In the genomic region with DNA sequence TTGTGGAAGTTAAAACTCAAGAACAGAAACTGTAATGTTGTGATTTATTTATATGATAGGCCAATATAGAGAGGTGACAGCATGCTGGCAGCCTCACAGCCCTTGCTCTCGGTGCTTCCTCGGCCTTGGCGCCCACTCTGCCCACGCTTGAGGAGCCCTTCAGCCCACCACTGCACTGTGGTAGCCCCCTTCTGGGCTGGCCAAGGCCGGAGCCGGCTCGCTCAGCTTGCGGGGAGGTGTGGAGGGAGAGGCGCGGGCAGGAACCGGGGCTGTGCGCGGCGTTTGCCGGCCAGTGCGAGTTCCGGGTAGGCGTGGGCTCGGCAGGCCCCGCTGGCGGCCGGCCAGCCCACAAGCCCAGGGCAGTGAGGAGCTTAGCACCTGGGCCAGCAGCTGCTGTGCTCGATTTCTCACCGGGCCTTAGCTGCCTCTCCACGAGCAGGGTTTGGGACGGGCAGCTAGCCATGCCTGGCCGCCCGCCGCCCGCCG, we compare ENCODE assay signal across 1 cellular context.
TF ChIP-seq lines count a peak whose summit lies in the region.

No MANE protein-coding gene starts in this region.

TF ChIP-seq in HepG2, 621 proteins besides CTCF, POLR2A, EP300 and RAD21 (continued from another document and continues in another):
- TF ChIP-seq, protein P1, sequence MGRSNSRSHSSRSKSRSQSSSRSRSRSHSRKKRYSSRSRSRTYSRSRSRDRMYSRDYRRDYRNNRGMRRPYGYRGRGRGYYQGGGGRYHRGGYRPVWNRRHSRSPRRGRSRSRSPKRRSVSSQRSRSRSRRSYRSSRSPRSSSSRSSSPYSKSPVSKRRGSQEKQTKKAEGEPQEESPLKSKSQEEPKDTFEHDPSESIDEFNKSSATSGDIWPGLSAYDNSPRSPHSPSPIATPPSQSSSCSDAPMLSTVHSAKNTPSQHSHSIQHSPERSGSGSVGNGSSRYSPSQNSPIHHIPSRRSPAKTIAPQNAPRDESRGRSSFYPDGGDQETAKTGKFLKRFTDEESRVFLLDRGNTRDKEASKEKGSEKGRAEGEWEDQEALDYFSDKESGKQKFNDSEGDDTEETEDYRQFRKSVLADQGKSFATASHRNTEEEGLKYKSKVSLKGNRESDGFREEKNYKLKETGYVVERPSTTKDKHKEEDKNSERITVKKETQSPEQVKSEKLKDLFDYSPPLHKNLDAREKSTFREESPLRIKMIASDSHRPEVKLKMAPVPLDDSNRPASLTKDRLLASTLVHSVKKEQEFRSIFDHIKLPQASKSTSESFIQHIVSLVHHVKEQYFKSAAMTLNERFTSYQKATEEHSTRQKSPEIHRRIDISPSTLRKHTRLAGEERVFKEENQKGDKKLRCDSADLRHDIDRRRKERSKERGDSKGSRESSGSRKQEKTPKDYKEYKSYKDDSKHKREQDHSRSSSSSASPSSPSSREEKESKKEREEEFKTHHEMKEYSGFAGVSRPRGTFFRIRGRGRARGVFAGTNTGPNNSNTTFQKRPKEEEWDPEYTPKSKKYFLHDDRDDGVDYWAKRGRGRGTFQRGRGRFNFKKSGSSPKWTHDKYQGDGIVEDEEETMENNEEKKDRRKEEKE (IDR thresholded peaks at IDR 0.05): no peak
- no peak for TF ChIP-seq IKZF4 (CRISPR knock-in tag; IDR thresholded peaks at IDR 0.05; ENCODE audit: borderline replicate concordance, low read depth, not compliant biosample characterization)
- TF ChIP-seq ZNF512 (CRISPR knock-in tag; IDR thresholded peaks at IDR 0.05): no peak
- no peak for TF ChIP-seq GTF2F1 (IDR thresholded peaks at IDR 0.05; ENCODE audit: low read length)
- TF ChIP-seq MBD4 (IDR thresholded peaks at IDR 0.05; ENCODE audit: borderline replicate concordance, low read length): no peak
- 0 out of 2 replicates have a peak, but pooled peaks have one; percentile 27 for TF ChIP-seq ZNF331 (CRISPR knock-in tag; IDR thresholded peaks at IDR 0.05)
- 0 out of 2 replicates have a peak, but pooled peaks have one; percentile 27 for TF ChIP-seq SRY (CRISPR knock-in tag; IDR thresholded peaks at IDR 0.05)
- TF ChIP-seq SIX4 (CRISPR knock-in tag; IDR thresholded peaks at IDR 0.05): no peak
- TF ChIP-seq RFX1 (IDR thresholded peaks at IDR 0.05): no peak
- no peak for TF ChIP-seq HNF4A (CRISPR knock-in tag; IDR thresholded peaks at IDR 0.05)
- TF ChIP-seq ZNF737 (CRISPR knock-in tag; IDR thresholded peaks at IDR 0.05; ENCODE audit: borderline replicate concordance): no peak
- TF ChIP-seq SCMH1 (CRISPR knock-in tag; IDR thresholded peaks at IDR 0.05; ENCODE audit: borderline replicate concordance): no peak
- TF ChIP-seq, protein P2, sequence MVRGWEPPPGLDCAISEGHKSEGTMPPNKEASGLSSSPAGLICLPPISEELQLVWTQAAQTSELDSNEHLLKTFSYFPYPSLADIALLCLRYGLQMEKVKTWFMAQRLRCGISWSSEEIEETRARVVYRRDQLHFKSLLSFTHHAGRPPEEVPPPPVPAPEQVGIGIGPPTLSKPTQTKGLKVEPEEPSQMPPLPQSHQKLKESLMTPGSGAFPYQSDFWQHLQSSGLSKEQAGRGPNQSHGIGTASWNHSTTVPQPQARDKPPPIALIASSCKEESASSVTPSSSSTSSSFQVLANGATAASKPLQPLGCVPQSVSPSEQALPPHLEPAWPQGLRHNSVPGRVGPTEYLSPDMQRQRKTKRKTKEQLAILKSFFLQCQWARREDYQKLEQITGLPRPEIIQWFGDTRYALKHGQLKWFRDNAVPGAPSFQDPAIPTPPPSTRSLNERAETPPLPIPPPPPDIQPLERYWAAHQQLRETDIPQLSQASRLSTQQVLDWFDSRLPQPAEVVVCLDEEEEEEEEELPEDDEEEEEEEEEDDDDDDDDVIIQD (CRISPR knock-in tag; IDR thresholded peaks at IDR 0.05; ENCODE audit: low read depth): no peak
- no peak for TF ChIP-seq CBX2 (IDR thresholded peaks at IDR 0.05; ENCODE audit: low read depth, low read length)
- TF ChIP-seq CBX2 (CRISPR knock-in tag; IDR thresholded peaks at IDR 0.05; ENCODE audit: low read depth): no peak
- no peak for TF ChIP-seq ZNF75D (CRISPR knock-in tag; IDR thresholded peaks at IDR 0.05; ENCODE audit: borderline replicate concordance)
- no peak for TF ChIP-seq KIAA2018 (CRISPR knock-in tag; IDR thresholded peaks at IDR 0.05; ENCODE audit: borderline replicate concordance)
- no peak for TF ChIP-seq REPIN1 (CRISPR knock-in tag; IDR thresholded peaks at IDR 0.05; ENCODE audit: borderline replicate concordance, low read depth)
- TF ChIP-seq MBNL3 (CRISPR knock-in tag; conservative IDR thresholded peaks at IDR 0.05): no peak
- TF ChIP-seq, protein P3, sequence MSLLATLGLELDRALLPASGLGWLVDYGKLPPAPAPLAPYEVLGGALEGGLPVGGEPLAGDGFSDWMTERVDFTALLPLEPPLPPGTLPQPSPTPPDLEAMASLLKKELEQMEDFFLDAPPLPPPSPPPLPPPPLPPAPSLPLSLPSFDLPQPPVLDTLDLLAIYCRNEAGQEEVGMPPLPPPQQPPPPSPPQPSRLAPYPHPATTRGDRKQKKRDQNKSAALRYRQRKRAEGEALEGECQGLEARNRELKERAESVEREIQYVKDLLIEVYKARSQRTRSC (CRISPR knock-in tag; IDR thresholded peaks at IDR 0.05; ENCODE audit: low read depth): no peak
- no peak for TF ChIP-seq ZNF432 (CRISPR knock-in tag; IDR thresholded peaks at IDR 0.05; ENCODE audit: borderline replicate concordance)
- TF ChIP-seq TBP (CRISPR knock-in tag; IDR thresholded peaks at IDR 0.05): no peak
- TF ChIP-seq ZNF580 (CRISPR knock-in tag; IDR thresholded peaks at IDR 0.05; ENCODE audit: borderline replicate concordance, low read depth): no peak
- no peak for TF ChIP-seq JARID2 (CRISPR knock-in tag; IDR thresholded peaks at IDR 0.05; ENCODE audit: insufficient replicate concordance)
- no peak for TF ChIP-seq RFXANK (CRISPR knock-in tag; IDR thresholded peaks at IDR 0.05)
- TF ChIP-seq MAFG (CRISPR knock-in tag; IDR thresholded peaks at IDR 0.05): no peak
- peak; percentile 86; the same call in 1 of the 2 replicates for TF ChIP-seq ZBTB8A (CRISPR knock-in tag; IDR thresholded peaks at IDR 0.05; ENCODE audit: borderline replicate concordance, low read depth)
- TF ChIP-seq RXRB (CRISPR knock-in tag; IDR thresholded peaks at IDR 0.05; ENCODE audit: borderline replicate concordance): no peak
- peak; percentile 27 for TF ChIP-seq TEAD3 (CRISPR knock-in tag; optimal IDR thresholded peaks at IDR 0.05; ENCODE audit: borderline replicate concordance)
- no peak for TF ChIP-seq FUBP1 (CRISPR knock-in tag; IDR thresholded peaks at IDR 0.05; ENCODE audit: borderline replicate concordance)
- peak; percentile 22; the same call in 1 of the 2 replicates for TF ChIP-seq ZNF160 (CRISPR knock-in tag; IDR thresholded peaks at IDR 0.05)
- TF ChIP-seq ZNF431 (CRISPR knock-in tag; IDR thresholded peaks at IDR 0.05; ENCODE audit: borderline replicate concordance, low read depth): no peak
- no peak for TF ChIP-seq GPBP1L1 (CRISPR knock-in tag; IDR thresholded peaks at IDR 0.05)
- no peak for TF ChIP-seq RCOR2 (CRISPR knock-in tag; IDR thresholded peaks at IDR 0.05)
- no peak for TF ChIP-seq ZNF367 (CRISPR knock-in tag; IDR thresholded peaks at IDR 0.05; ENCODE audit: borderline replicate concordance)
- TF ChIP-seq SMAD9 (CRISPR knock-in tag; IDR thresholded peaks at IDR 0.05): no peak
- TF ChIP-seq NBN (conservative IDR thresholded peaks at IDR 0.05): no peak
- TF ChIP-seq ZNF670 (CRISPR knock-in tag; IDR thresholded peaks at IDR 0.05; ENCODE audit: borderline replicate concordance): no peak
- no peak for TF ChIP-seq HMGA1 (CRISPR knock-in tag; conservative IDR thresholded peaks at IDR 0.05)
- no peak for TF ChIP-seq ZNF484 (CRISPR knock-in tag; IDR thresholded peaks at IDR 0.05; ENCODE audit: borderline replicate concordance, low read depth)
- TF ChIP-seq, protein P4, sequence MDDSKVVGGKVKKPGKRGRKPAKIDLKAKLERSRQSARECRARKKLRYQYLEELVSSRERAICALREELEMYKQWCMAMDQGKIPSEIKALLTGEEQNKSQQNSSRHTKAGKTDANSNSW (CRISPR knock-in tag; IDR thresholded peaks at IDR 0.05; ENCODE audit: borderline replicate concordance): no peak
